Comparison of ENCODE assay signal across 23 cellular contexts in genomic region chr1:58568911-58569310, GRCh38. TPM values are rescaled to one million over a fixed set of nuclear protein-coding genes. Genes with fewer than 3 reads are reported as not detected.
A peak's percentile ranks its signal among the peaks of the same experiment; 100 is the strongest.
DNase-seq lines count a peak whose midpoint lies in the region; ATAC-seq, FAIRE-seq and TF ChIP-seq lines count a peak whose summit lies in the region.
"Had no signal": no experiment of that assay in that cellular context is flagged by ENCODE, and none has a peak within 500 bp of the region (broad histone marks: within the 10 kb centered on the region; RNA-seq: fewer than 3 reads in every experiment).

No MANE protein-coding gene starts in this region.

- BruUV-seq in GM12878 (replicated peaks; lab: Mats Ljungman, UMichigan), result no TSS peak

- CTCF ChIA-PET in GM12878 (lab: Yijun Ruan, JAX), result interaction anchor here (1.1 to 2.7 kb wide), 2 partner anchors 22 to 27 kb away, joined by 3 to 13 read pairs; partner anchors contain the start of gene OMA1
- CTCF ChIA-PET in CD8-positive, alpha-beta T cell (lab: Charles Lee), result no interaction called here
- CTCF ChIA-PET in naive thymus-derived CD4-positive, alpha-beta T cell (lab: Charles Lee), result no interaction called here

- H3K4me2 ChIP-seq in GM12878 (ENCODE audit: control insufficient read depth, insufficient read depth) (no peak overlapping the region; the same call in 1 of the 2 replicates), keratinocyte (ENCODE audit: control insufficient read depth, extremely low read depth, insufficient read depth, low read depth, low read length) (peak overlapping the region; percentile 17)
- H3K4me2 ChIP-seq: A549; BLaER1 treated with 17β-estradiol and CSF1 and Interleukin-3, amounts not matched to agents 10 nM and 100 nM had no signal

- H3K9me3 ChIP-seq in GM12878 (replicated peaks; ENCODE audit: control insufficient read depth, insufficient read depth, low read length) (no peaks in the 10 kb centered on the region), esophagus (ENCODE audit: control insufficient read depth in 2 of 2, insufficient read depth in 1 of 2, low read depth in 1 of 2, low read length in 1 of 2) (no peaks in the 10 kb centered on the region), keratinocyte (ENCODE audit: control insufficient read depth, low read depth, low read length) (no peaks in the 10 kb centered on the region)
- H3K9me3 ChIP-seq in CD8-positive, alpha-beta T cell (ENCODE audit: low read length), result no peaks in the 10 kb centered on the region
- no peaks in the 10 kb centered on the region for H3K9me3 ChIP-seq in naive thymus-derived CD4-positive, alpha-beta T cell (ENCODE audit: control insufficient read depth in 2 of 3, low read length in 3 of 3)
- H3K9me3 ChIP-seq: A549; BE2C; BLaER1 treated with 17β-estradiol and CSF1 and Interleukin-3, amounts not matched to agents 10 nM and 100 nM; Caco-2 had no signal

- H3K79me2 ChIP-seq in GM12878 (ENCODE audit: control insufficient read depth, insufficient read depth, low read length) (no peaks in the 10 kb centered on the region), keratinocyte (ENCODE audit: control insufficient read depth, insufficient read depth, low read length) (no peaks in the 10 kb centered on the region)

- FAIRE-seq in GM12892 (lab: Jason Lieb, UNC), result peak; percentile 14
- no peak for FAIRE-seq in GM12878 (lab: Jason Lieb, UNC)
- FAIRE-seq in keratinocyte (lab: Jason Lieb, UNC), result no peak
- FAIRE-seq: A549, G401.6 had no signal

- TF ChIP-seq RAD21 in GM12878 (IDR thresholded peaks at IDR 0.05; ENCODE audit: insufficient read depth, low read depth, low read length), result no peak

- H3K9me3 Mint-ChIP-seq in CD8-positive, alpha-beta T cell, result no peaks in the 10 kb centered on the region
- H3K9me3 Mint-ChIP-seq in naive thymus-derived CD4-positive, alpha-beta T cell, result no peaks in the 10 kb centered on the region
- H3K9me3 Mint-ChIP-seq: CD4-positive, alpha-beta T cell had no signal

- dilution Hi-C loops in keratinocyte (cut with MboI; ENCODE audit: extremely low pct_ligation_motif_present, low sequenced_read_pairs), result no loop called here

- in situ Hi-C loops in GM12878 (cut with MboI) (loop anchor here (25.0 kb wide), 1 partner anchor 1732 kb away; no protein-coding TSS in a partner anchor), KBM-7 (cut with MboI; ENCODE audit: low pct_unique_long_range_greater_than_20kb, low sequenced_read_pairs) (no loop called here)

- DNase-seq in GM12892 (ENCODE audit: insufficient read length) (no peak), GM12878 (ENCODE audit: low read depth, low spot score) (no peak), keratinocyte (ENCODE audit: low read depth, low spot score) (no peak), KBM-7 (no peak)
- DNase-seq in CD8-positive, alpha-beta T cell, result no peak
- no peak for DNase-seq in naive thymus-derived CD4-positive, alpha-beta T cell
- DNase-seq: 8988T; ACHN; AML-193; BE2C; Caco-2; CD4-positive, alpha-beta T cell; DMS153; DND-41; GOT3; H7; HCEC 1CT had no signal

- no peak overlapping the region for H3K27ac Mint-ChIP-seq in CD8-positive, alpha-beta T cell
- no peak overlapping the region for H3K27ac Mint-ChIP-seq in naive thymus-derived CD4-positive, alpha-beta T cell
- H3K27ac Mint-ChIP-seq: CD14-positive monocyte; CD4-positive, alpha-beta T cell had no signal

- H3K4me1 Mint-ChIP-seq in CD8-positive, alpha-beta T cell (ENCODE audit: low read depth), result peaks cover 3% of the 10 kb centered on the region
- H3K4me1 Mint-ChIP-seq in naive thymus-derived CD4-positive, alpha-beta T cell, result peaks cover 0 to 9% (median 0%) of the 10 kb centered on the region in 7 donors
- H3K4me1 Mint-ChIP-seq: CD14-positive monocyte had no signal

- no peak overlapping the region for H3K4me3 ChIP-seq in GM12878
- no peak overlapping the region for H3K4me3 ChIP-seq in esophagus (ENCODE audit: low read depth in 1 of 2, low read length in 2 of 2)
- no peak overlapping the region for H3K4me3 ChIP-seq in keratinocyte (ENCODE audit: control insufficient read depth in 2 of 3, extremely low read depth in 1 of 3, insufficient read depth in 2 of 3, low read depth in 1 of 3, low read length in 3 of 3)
- H3K4me3 ChIP-seq in CD8-positive, alpha-beta T cell (ENCODE audit: low read depth, low read length), result no peak overlapping the region
- H3K4me3 ChIP-seq in naive thymus-derived CD4-positive, alpha-beta T cell (ENCODE audit: low read length), result no peak overlapping the region
- H3K4me3 ChIP-seq: A549; BLaER1 treated with 17β-estradiol and CSF1 and Interleukin-3, amounts not matched to agents 10 nM and 100 nM had no signal

- H4K20me1 ChIP-seq in GM12878 (ENCODE audit: control insufficient read depth, insufficient read depth) (no peaks in the 10 kb centered on the region), keratinocyte (ENCODE audit: control insufficient read depth, extremely low read depth, insufficient read depth, low read length) (no peaks in the 10 kb centered on the region)
- H4K20me1 ChIP-seq: BLaER1 treated with 17β-estradiol and CSF1 and Interleukin-3, amounts not matched to agents 10 nM and 100 nM had no signal

- no peak overlapping the region for H2AFZ ChIP-seq in GM12878 (ENCODE audit: control insufficient read depth, low read depth, low read length)
- no peak overlapping the region for H2AFZ ChIP-seq in keratinocyte (ENCODE audit: control insufficient read depth, low read length)

- POLR2A ChIA-PET in GM12878 (lab: Charles Lee), result interaction anchor here (1.5 kb wide), 1 partner anchor 16 kb away, joined by 3 read pairs; no protein-coding TSS in a partner anchor
- POLR2A ChIA-PET in CD8-positive, alpha-beta T cell (lab: Charles Lee), result no interaction called here
- POLR2A ChIA-PET in naive thymus-derived CD4-positive, alpha-beta T cell (lab: Charles Lee), result no interaction called here

- H3K27ac ChIP-seq in GM12878 (ENCODE audit: control insufficient read depth, insufficient read depth), result no peak overlapping the region
- H3K27ac ChIP-seq in esophagus (ENCODE audit: low read depth in 2 of 2, low read length in 1 of 2), result peak overlapping the region; percentile 71 to 89
- no peak overlapping the region for H3K27ac ChIP-seq in keratinocyte (ENCODE audit: control insufficient read depth, insufficient read depth, low read length)
- no peak overlapping the region for H3K27ac ChIP-seq in CD8-positive, alpha-beta T cell (ENCODE audit: low read depth, low read length)
- H3K27ac ChIP-seq in naive thymus-derived CD4-positive, alpha-beta T cell (ENCODE audit: low read depth, low read length), result no peak overlapping the region
- H3K27ac ChIP-seq: A549; BLaER1 treated with 17β-estradiol and CSF1 and Interleukin-3, amounts not matched to agents 10 nM and 100 nM had no signal

- SMC1A ChIA-PET in GM12878 (lab: Charles Lee; ENCODE audit: uncharacterized antibody, unreplicated experiment), result interaction anchor here (0.9 to 2.3 kb wide), 5 partner anchors 9 to 67 kb away, joined by 3 to 9 read pairs (median 4); partner anchors contain the start of gene OMA1

- no peaks in the 10 kb centered on the region for H3K9me1 ChIP-seq in keratinocyte (ENCODE audit: control insufficient read depth, extremely low read depth, insufficient read depth, low read length)

- H3K9ac ChIP-seq in GM12878 (ENCODE audit: control insufficient read depth, insufficient read depth, low read length) (no peak overlapping the region), keratinocyte (ENCODE audit: control insufficient read depth, extremely low read depth, insufficient read depth, low read length) (no peak overlapping the region)
- H3K9ac ChIP-seq: BLaER1 treated with 17β-estradiol and CSF1 and Interleukin-3, amounts not matched to agents 10 nM and 100 nM had no signal

- intact Hi-C loops in GM12878 (cut with micrococcal nuclease; ENCODE audit: unreplicated experiment), result no loop called here
- intact Hi-C loops in CD8-positive, alpha-beta T cell (cut with DNase I, micrococcal nuclease), result no loop called here
- intact Hi-C loops in naive thymus-derived CD4-positive, alpha-beta T cell (cut with micrococcal nuclease), result no loop called here

- no peaks in the 10 kb centered on the region for H3K27me3 ChIP-seq in GM12878 (replicated peaks in 1 of 2; ENCODE audit: control insufficient read depth in 2 of 2, insufficient read depth in 2 of 2, low read length in 1 of 2)
- no peaks in the 10 kb centered on the region for H3K27me3 ChIP-seq in esophagus (ENCODE audit: control insufficient read depth in 1 of 2, insufficient read depth in 2 of 2, low read length in 2 of 2)
- no peaks in the 10 kb centered on the region for H3K27me3 ChIP-seq in keratinocyte (ENCODE audit: control insufficient read depth, extremely low read depth, insufficient read depth, low read length)
- H3K27me3 ChIP-seq in CD8-positive, alpha-beta T cell (ENCODE audit: insufficient read depth, low read length), result no peaks in the 10 kb centered on the region
- peaks cover 0 to 3% of the 10 kb centered on the region in 2 donors for H3K27me3 ChIP-seq in naive thymus-derived CD4-positive, alpha-beta T cell (ENCODE audit: control insufficient read depth in 2 of 2, insufficient read depth in 2 of 2, low read length in 2 of 2)
- H3K27me3 ChIP-seq: BE2C; BLaER1 treated with 17β-estradiol and CSF1 and Interleukin-3, amounts not matched to agents 10 nM and 100 nM had no signal

- H3K4me3 Mint-ChIP-seq in CD8-positive, alpha-beta T cell, result no peak overlapping the region
- no peak overlapping the region for H3K4me3 Mint-ChIP-seq in naive thymus-derived CD4-positive, alpha-beta T cell
- H3K4me3 Mint-ChIP-seq: CD14-positive monocyte; CD4-positive, alpha-beta T cell had no signal

- H3K36me3 Mint-ChIP-seq in CD8-positive, alpha-beta T cell, result no peaks in the 10 kb centered on the region
- H3K36me3 Mint-ChIP-seq in naive thymus-derived CD4-positive, alpha-beta T cell, result no peaks in the 10 kb centered on the region
- H3K36me3 Mint-ChIP-seq: CD14-positive monocyte had no signal

- RAD21 ChIA-PET in GM12878 (lab: Charles Lee; ENCODE audit: unreplicated experiment), result interaction anchor here (0.6 to 1.7 kb wide), 4 partner anchors 22 to 83 kb away, joined by 3 to 8 read pairs (median 5); partner anchors contain the start of gene OMA1

- WGBS in GM12878 (ENCODE audit: insufficient coverage, insufficient replicate concordance, low lambda C conversion rate, missing lambda C conversion rate), result 44% methylated on average over 5 of the region's 5 CpGs
- WGBS in esophagus, 2 donors, result 47 to 60% methylated on average over 5 of the region's 5 CpGs

- H3K36me3 ChIP-seq in GM12878 (ENCODE audit: control insufficient read depth in 2 of 2, insufficient read depth in 2 of 2, low read length in 1 of 2) (no peaks in the 10 kb centered on the region), esophagus (ENCODE audit: control insufficient read depth in 2 of 2, insufficient read depth in 2 of 2, low read length in 1 of 2) (no peaks in the 10 kb centered on the region), keratinocyte (ENCODE audit: control insufficient read depth in 2 of 2, extremely low read depth in 1 of 2, insufficient read depth in 2 of 2, low read length in 2 of 2) (no peaks in the 10 kb centered on the region)
- H3K36me3 ChIP-seq in CD8-positive, alpha-beta T cell (ENCODE audit: insufficient read depth, low read length), result no peaks in the 10 kb centered on the region
- H3K36me3 ChIP-seq in naive thymus-derived CD4-positive, alpha-beta T cell (ENCODE audit: control insufficient read depth in 2 of 3, insufficient read depth in 3 of 3, low read length in 3 of 3), result no peaks in the 10 kb centered on the region
- H3K36me3 ChIP-seq: BE2C; BLaER1 treated with 17β-estradiol and CSF1 and Interleukin-3, amounts not matched to agents 10 nM and 100 nM had no signal

- ATAC-seq in GM12878 (peak; percentile 6; the same call in 2 of the 3 replicates), GM21529 (IDR thresholded peaks at IDR 0.05; ENCODE audit: unreplicated experiment) (no peak)
- ATAC-seq in CD8-positive, alpha-beta T cell, result no peak
- ATAC-seq in naive thymus-derived CD4-positive, alpha-beta T cell, result no peak
- ATAC-seq: A549 had no signal

- H3K27me3 Mint-ChIP-seq in CD8-positive, alpha-beta T cell (ENCODE audit: low read depth), result peaks cover 38% of the 10 kb centered on the region
- peaks cover 25 to 82% (median 47%) of the 10 kb centered on the region in 5 donors for H3K27me3 Mint-ChIP-seq in naive thymus-derived CD4-positive, alpha-beta T cell

- TF ChIP-seq CTCF in GM12878 (IDR thresholded peaks at IDR 0.05 in 2 of 3, conservative IDR thresholded peaks at IDR 0.05 in 1 of 3; ENCODE audit: control insufficient read depth in 2 of 3, extremely low read depth in 1 of 3, insufficient read depth in 1 of 3, low read depth in 3 of 3, low read length in 3 of 3), result no peak
- TF ChIP-seq CTCF in keratinocyte (optimal IDR thresholded peaks at IDR 0.05 in 1 of 3, IDR thresholded peaks at IDR 0.05 in 1 of 3, conservative IDR thresholded peaks at IDR 0.05 in 1 of 3; ENCODE audit: extremely low read depth in 1 of 3, insufficient read depth in 2 of 3, low read length in 3 of 3), result no peak
- TF ChIP-seq CTCF in CD8-positive, alpha-beta T cell (IDR thresholded peaks at IDR 0.05), result no peak

- H3K4me1 ChIP-seq in GM12878 (ENCODE audit: control insufficient read depth, insufficient read depth, low read length) (peaks cover 16% of the 10 kb centered on the region), esophagus (ENCODE audit: control insufficient read depth in 2 of 2, insufficient read depth in 2 of 2, low read length in 1 of 2) (peaks cover 0 to 3% of the 10 kb centered on the region in 2 donors), keratinocyte (ENCODE audit: control insufficient read depth, extremely low read depth, insufficient read depth, low read length) (peaks cover 30% of the 10 kb centered on the region)
- H3K4me1 ChIP-seq in CD8-positive, alpha-beta T cell (ENCODE audit: insufficient read depth, low read length), result no peaks in the 10 kb centered on the region
- no peaks in the 10 kb centered on the region for H3K4me1 ChIP-seq in naive thymus-derived CD4-positive, alpha-beta T cell (ENCODE audit: control insufficient read depth in 2 of 2, insufficient read depth in 2 of 2, low read length in 2 of 2)
- H3K4me1 ChIP-seq: A549; BE2C; BLaER1 treated with 17β-estradiol and CSF1 and Interleukin-3, amounts not matched to agents 10 nM and 100 nM; Caco-2 had no signal

- TF ChIP-seq POLR2A in GM12892 (IDR thresholded peaks at IDR 0.05; ENCODE audit: low read depth, low read length) (no peak), GM12878 (IDR thresholded peaks at IDR 0.05; ENCODE audit: low read depth, low read length) (no peak)

- no peak for TF ChIP-seq EP300 in GM12878 (IDR thresholded peaks at IDR 0.05; ENCODE audit: borderline replicate concordance in 1 of 2, control insufficient read depth in 1 of 2, low read depth in 2 of 2, low read length in 2 of 2)

RNA-seq across cellular contexts. Expression of gene TACSTD2, which starts 8.1 kb away (rescaled TPM):
- polyA plus RNA-seq in GM12892 (2012; ENCODE audit: missing spikeins), result 0.11 TPM
- total RNA-seq in GM12878 (2013; cell fraction: nucleolus; rRNA removed), result 1.8 and 3.0 TPM in 2 replicates
- total RNA-seq in GM12878 (2014; rRNA removed), result 4.1 and 4.3 TPM in 2 replicates
- total RNA-seq in GM12878 (2014; rRNA removed; fragmentation: Illumina TruSeq; extraction: Trizol), result 2.7 and 3.2 TPM in 2 replicates
- total RNA-seq in GM12878 (2021), result 5.1 and 6.7 TPM in 2 replicates
- polyA plus RNA-seq in GM12878 (2011; ENCODE audit: low read depth), result 0.93 TPM
- 0.32 and 0.65 TPM in 2 replicates for polyA plus RNA-seq in GM12878 (2011; rRNA removed)
- polyA plus RNA-seq in GM12878 (2011; cell fraction: cytosol; rRNA removed), result 0.18 and 0.57 TPM in 2 replicates
- 1.6 and 3.2 TPM in 2 replicates for polyA plus RNA-seq in GM12878 (2011; cell fraction: nucleus; rRNA removed)
- polyA plus RNA-seq in GM12878 (2012), result 1.4 and 1.7 TPM in 2 replicates
- polyA plus RNA-seq in GM12878 (2014; fragmentation: Illumina TruSeq; extraction: Trizol), result 3.0 and 4.4 TPM in 2 replicates
- 1 to 10 TPM in 1 of 2 experiments, under 1 TPM in 1; 0.56 to 2.0 TPM for polyA plus RNA-seq in GM12878 (2014; fragmentation: Nextera tagmentation; extraction: Ambion mirVana)
- polyA plus RNA-seq in GM12878 (2014; rRNA removed), result 6.7 and 7.1 TPM in 2 replicates
- 1 to 10 TPM; 7.5 to 9.4 TPM for polyA plus RNA-seq in GM12878 (2016; fragmentation: Nextera tagmentation; extraction: Ambion mirVana)
- polyA minus RNA-seq in GM12878 (2011; rRNA and poly(A)+ RNA removed), result 0.05 TPM in 1 of 2 replicates, not detected in the other
- polyA minus RNA-seq in GM12878 (2011; cell fraction: cytosol; rRNA and poly(A)+ RNA removed), result 0.42 TPM in 1 of 2 replicates, not detected in the other
- 0.24 and 0.77 TPM in 2 replicates for polyA minus RNA-seq in GM12878 (2011; cell fraction: nucleus; rRNA and poly(A)+ RNA removed)
- 1,000 to 10,000 TPM in 1 of 2 donors, 100 to 1,000 TPM in 1; 946 to 1,164 TPM for polyA plus RNA-seq in esophagus
- polyA plus RNA-seq in keratinocyte, result 241 to 382 TPM (median 335 TPM) in 3 replicates
- 430 TPM for polyA plus RNA-seq in keratinocyte (2011; ENCODE audit: low read depth)
- 209 and 270 TPM in 2 replicates for polyA plus RNA-seq in keratinocyte (2011; cell fraction: cytosol; rRNA removed)
- polyA plus RNA-seq in keratinocyte (2011; cell fraction: nucleus; rRNA removed), result 885 and 985 TPM in 2 replicates
- 282 and 1,276 TPM in 2 replicates for polyA plus RNA-seq in keratinocyte (2012; ENCODE audit: low replicate concordance)
- 91.7 to 136 TPM (median 110 TPM) in 3 replicates for polyA minus RNA-seq in keratinocyte
- 428 TPM for polyA minus RNA-seq in keratinocyte (2011; cell fraction: cytosol; rRNA and poly(A)+ RNA removed)
- 574 and 697 TPM in 2 replicates for polyA minus RNA-seq in keratinocyte (2011; cell fraction: nucleus; rRNA and poly(A)+ RNA removed)
- not detected for total RNA-seq in CD8-positive, alpha-beta T cell
- under 1 TPM in 1 of 5 experiments, not detected in 4; 0.42 TPM for total RNA-seq in naive thymus-derived CD4-positive, alpha-beta T cell
- not detected for polyA plus RNA-seq in naive thymus-derived CD4-positive, alpha-beta T cell
- polyA plus RNA-seq: A549, CD14-positive monocyte had no signal

RNA-seq across cellular contexts. Expression of gene OMA1, which starts 22.4 kb away (rescaled TPM):
- polyA plus RNA-seq in GM12892 (2012; ENCODE audit: missing spikeins), result 42.6 TPM
- 76.2 and 82.9 TPM in 2 replicates for total RNA-seq in GM12878 (2013; cell fraction: nucleolus; rRNA removed)
- 28.7 and 43.3 TPM in 2 replicates for total RNA-seq in GM12878 (2014; rRNA removed)
- total RNA-seq in GM12878 (2014; rRNA removed; fragmentation: Illumina TruSeq; extraction: Trizol), result 57.8 and 67.1 TPM in 2 replicates
- total RNA-seq in GM12878 (2021), result 23.6 and 26.4 TPM in 2 replicates
- 11.9 TPM for polyA plus RNA-seq in GM12878 (2011; ENCODE audit: low read depth)
- polyA plus RNA-seq in GM12878 (2011; rRNA removed), result 38.5 and 59.4 TPM in 2 replicates
- polyA plus RNA-seq in GM12878 (2011; cell fraction: cytosol; rRNA removed), result 12.1 and 13.6 TPM in 2 replicates
- 24.0 and 31.2 TPM in 2 replicates for polyA plus RNA-seq in GM12878 (2011; cell fraction: nucleus; rRNA removed)
- polyA plus RNA-seq in GM12878 (2012), result 21.7 and 22.8 TPM in 2 replicates
- 45.9 and 59.9 TPM in 2 replicates for polyA plus RNA-seq in GM12878 (2014; fragmentation: Illumina TruSeq; extraction: Trizol)
- 10 to 100 TPM; 48.3 to 53.4 TPM for polyA plus RNA-seq in GM12878 (2014; fragmentation: Nextera tagmentation; extraction: Ambion mirVana)
- polyA plus RNA-seq in GM12878 (2014; rRNA removed), result 28.4 and 39.0 TPM in 2 replicates
- 10 to 100 TPM; 58.8 to 60.5 TPM for polyA plus RNA-seq in GM12878 (2016; fragmentation: Nextera tagmentation; extraction: Ambion mirVana)
- 25.3 and 28.1 TPM in 2 replicates for polyA minus RNA-seq in GM12878 (2011; rRNA and poly(A)+ RNA removed)
- 8.4 and 11.1 TPM in 2 replicates for polyA minus RNA-seq in GM12878 (2011; cell fraction: cytosol; rRNA and poly(A)+ RNA removed)
- polyA minus RNA-seq in GM12878 (2011; cell fraction: nucleus; rRNA and poly(A)+ RNA removed), result 13.5 and 19.0 TPM in 2 replicates
- polyA plus RNA-seq in esophagus, result 10 to 100 TPM; 10.6 to 19.5 TPM
- 10.1 to 16.3 TPM (median 13.1 TPM) in 3 replicates for polyA plus RNA-seq in keratinocyte
- 34.3 TPM for polyA plus RNA-seq in keratinocyte (2011; ENCODE audit: low read depth)
- 5.8 and 11.8 TPM in 2 replicates for polyA plus RNA-seq in keratinocyte (2011; cell fraction: cytosol; rRNA removed)
- polyA plus RNA-seq in keratinocyte (2011; cell fraction: nucleus; rRNA removed), result 17.9 and 25.5 TPM in 2 replicates
- polyA plus RNA-seq in keratinocyte (2012; ENCODE audit: low replicate concordance), result 10.3 and 15.3 TPM in 2 replicates
- 2.5 to 12.6 TPM (median 7.6 TPM) in 3 replicates for polyA minus RNA-seq in keratinocyte
- polyA minus RNA-seq in keratinocyte (2011; cell fraction: cytosol; rRNA and poly(A)+ RNA removed), result 17.8 TPM
- 7.6 and 11.2 TPM in 2 replicates for polyA minus RNA-seq in keratinocyte (2011; cell fraction: nucleus; rRNA and poly(A)+ RNA removed)
- 10 to 100 TPM; 25.1 to 31.2 TPM for total RNA-seq in CD8-positive, alpha-beta T cell
- total RNA-seq in naive thymus-derived CD4-positive, alpha-beta T cell, result 10 to 100 TPM; 22.7 to 72.5 (median 46.5) TPM
- polyA plus RNA-seq in naive thymus-derived CD4-positive, alpha-beta T cell, result 10 to 100 TPM; 42.1 to 49.0 TPM

Comparison
In these comparisons a context has a peak if more than half of its experiments do, and no peak if none do; other contexts are left out.
1. H3K27ac ChIP-seq: peak in esophagus (2 of 2); none in GM12878 (single experiment), keratinocyte (single experiment), CD8-positive, alpha-beta T cell (single experiment) and naive thymus-derived CD4-positive, alpha-beta T cell (single experiment).
2. RNA of gene TACSTD2, which starts 8.1 kb away (polyA plus RNA-seq): 946 to 1,164 TPM in esophagus and 209 to 1,276 TPM in keratinocyte; 0.18 to 9.4 TPM in GM12878 and not detected in naive thymus-derived CD4-positive, alpha-beta T cell; every median in the first group is over 10 times any median in the second.